ENCODE assay signal across 20 cellular contexts in genomic region chr6:163408352-163408991, GRCh38.
"Had no signal": no experiment of that assay in that cellular context is flagged by ENCODE, and none has a peak within 500 bp of the region (broad histone marks: within the 10 kb centered on the region; RNA-seq: fewer than 3 reads in every experiment).

No MANE protein-coding gene starts in this region.

- DNase-seq: activated CD4-positive, alpha-beta memory T cell treated with anti-CD3 and anti-CD28 coated beads, Interleukin-2, amount 10 ng/mL, durations not matched to agents 7 days and 5 days; activated CD4-positive, alpha-beta T cell treated with anti-CD3 and anti-CD28 coated beads for 4 hours; activated CD4-positive, CD25-positive, alpha-beta regulatory T cell; activated effector memory CD4-positive, alpha-beta T cell treated with anti-CD3 and anti-CD28 coated beads, Interleukin-2, amount 50 U/mL, for 16 hours; activated naive CD4-positive, alpha-beta T cell treated with anti-CD3 and anti-CD28 coated beads, Interleukin-2, amount 10 ng/mL, durations not matched to agents 7 days and 5 days; amygdala; cerebellar nuclear complex; erythroblast; hypothalamus; midbrain; natural killer cell; stimulated activated CD4-positive, alpha-beta T cell treated with anti-CD3 and anti-CD28 coated beads, Interleukin-2, amount 100 ng/mL, for 48 hours; stimulated activated CD8-positive, alpha-beta memory T cell treated with anti-CD3 and anti-CD28 coated beads, Interleukin-4, amount 100 ng/mL, for 48 hours; stimulated activated naive B cell treated with anti-CD40 and anti-IgM and Interleukin-4, amounts not matched to agents 10 μg/mL and 1 μg/mL and 100 μg/mL, for 72 hours; T-helper 9 cell; testis; trophoblast cell had no signal

- H3K4me3 ChIP-seq: coronary artery, testis, vagina had no signal

- H3K9me3 ChIP-seq: testis, vagina had no signal

- H3K27me3 ChIP-seq: testis, vagina had no signal

- ATAC-seq: left lobe of liver; natural killer cell; stimulated activated naive B cell treated with anti-CD40 and anti-IgM and Interleukin-4, amounts not matched to agents 10 μg/mL and 1 μg/mL and 100 μg/mL, for 72 hours had no signal

- H3K27ac ChIP-seq: coronary artery, testis, vagina had no signal

- H3K36me3 ChIP-seq: vagina had no signal
